Comparison of ENCODE assay signal across 1 cellular context in genomic region chr14:105075364-105076295, GRCh38.
A peak's percentile ranks its signal among the peaks of the same experiment; 100 is the strongest.
TF ChIP-seq lines count a peak whose summit lies in the region.

No MANE protein-coding gene starts in this region.

TF ChIP-seq in K562, 482 proteins besides CTCF, POLR2A, EP300 and RAD21 (continued from another document):
- TF ChIP-seq VEZF1 (CRISPR knock-in tag; IDR thresholded peaks at IDR 0.05) (peak; percentile 89), ATF4 (CRISPR knock-in tag; IDR thresholded peaks at IDR 0.05) (no peak), MAZ (CRISPR knock-in tag; conservative IDR thresholded peaks at IDR 0.05 in 1 of 2, IDR thresholded peaks at IDR 0.05 in 1 of 2) (peak; percentile 74 to 90), ZZZ3 (IDR thresholded peaks at IDR 0.05) (no peak), SPI1 (IDR thresholded peaks at IDR 0.05; ENCODE audit: borderline replicate concordance, low read depth, low read length) (0 out of 2 replicates have a peak, but pooled peaks have one; percentile 6), SRSF9 (IDR thresholded peaks at IDR 0.05; ENCODE audit: borderline replicate concordance, low read depth, low read length) (no peak), HDGF (IDR thresholded peaks at IDR 0.05) (no peak), NFRKB (IDR thresholded peaks at IDR 0.05; ENCODE audit: low read depth) (peak; percentile 34; the same call in 1 of the 2 replicates), ZBTB7A (IDR thresholded peaks at IDR 0.05; ENCODE audit: borderline replicate concordance, control insufficient read depth, low read depth, low read length) (peak; percentile 84; the same call in 1 of the 2 replicates), RCOR1 (IDR thresholded peaks at IDR 0.05; ENCODE audit: borderline replicate concordance in 1 of 2, low read depth in 2 of 2, low read length in 2 of 2) (0 out of 4 replicates have a peak, but pooled peaks of 1 of the 2 experiments have one; percentile 15), MYC (IDR thresholded peaks at IDR 0.05; ENCODE audit: low read depth, low read length) (peak; percentile 31; the same call in 1 of the 2 replicates), MYC (CRISPR knock-in tag; IDR thresholded peaks at IDR 0.05; ENCODE audit: borderline replicate concordance, low read depth) (no peak)
